Comparison of ENCODE assay signal across 19 cellular contexts in the genomic region with DNA sequence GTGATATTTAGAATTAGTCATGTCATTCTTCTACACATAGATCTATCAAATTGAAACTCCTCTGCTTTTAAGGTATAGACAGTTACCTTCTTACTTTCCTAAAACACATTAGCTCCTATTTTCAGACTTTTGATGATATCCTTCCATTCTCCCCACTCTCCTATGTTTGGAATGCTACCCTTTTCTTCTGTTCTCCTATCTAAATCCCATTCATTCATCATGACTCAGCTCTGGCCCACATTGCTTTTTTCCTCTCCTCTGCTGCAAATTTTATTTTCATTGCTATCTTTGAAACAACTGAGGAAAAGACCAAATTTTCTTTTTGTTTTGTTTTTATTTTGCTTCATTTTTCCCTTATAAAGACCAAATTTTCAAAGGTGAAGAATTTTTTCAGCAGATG.
DNase-seq lines count a peak whose midpoint lies in the region; ATAC-seq and TF ChIP-seq lines count a peak whose summit lies in the region.
"Had no signal": no experiment of that assay in that cellular context is flagged by ENCODE, and none has a peak within 500 bp of the region (broad histone marks: within the 10 kb centered on the region; RNA-seq: fewer than 3 reads in every experiment).

No MANE protein-coding gene starts in this region.

- H3K27ac ChIP-seq in SK-N-MC (peak overlapping the region; percentile 27; the same call in 1 of the 2 replicates), gastrocnemius medialis (peak overlapping the region in 3 of 4 donors; percentile 10 to 40 (median 18))
- H3K27ac ChIP-seq: foreskin keratinocyte had no signal

- peaks cover 0 to 13% of the 10 kb centered on the region in 2 donors for H3K4me1 ChIP-seq in gastrocnemius medialis

- H3K9me3 ChIP-seq in SK-N-MC (ENCODE audit: low read depth, low read length) (no peaks in the 10 kb centered on the region), gastrocnemius medialis (no peaks in the 10 kb centered on the region)
- H3K9me3 ChIP-seq: thoracic aorta had no signal

- no peak for TF ChIP-seq POLR2A in gastrocnemius medialis (IDR thresholded peaks at IDR 0.05)

- peak overlapping the region; percentile 11 for H3K27ac Mint-ChIP-seq in activated T-cell treated with anti-CD3 and anti-CD28 coated beads, Interleukin-2, amount 50 U/mL, for 24 hours
- H3K27ac Mint-ChIP-seq in endothelial cell (ENCODE audit: unreplicated experiment): no peak overlapping the region
- H3K27ac Mint-ChIP-seq: activated T-cell treated with anti-CD3 and anti-CD28 coated beads, Interleukin-2, amount 50 U/mL, for 72 hours; nephron progenitor cell had no signal

- no peaks in the 10 kb centered on the region for H3K9me3 Mint-ChIP-seq in activated T-cell treated with anti-CD3 and anti-CD28 coated beads, Interleukin-2, amount 50 U/mL, for 24 hours
- no peaks in the 10 kb centered on the region for H3K9me3 Mint-ChIP-seq in endothelial cell (ENCODE audit: unreplicated experiment)
- H3K9me3 Mint-ChIP-seq: activated T-cell treated with anti-CD3 and anti-CD28 coated beads, Interleukin-2, amount 50 U/mL, for 72 hours; nephron progenitor cell had no signal

- intact Hi-C loops in gastrocnemius medialis (cut with DNase I; ENCODE audit: low total_unique reads): no loop called here

- H3K4me1 Mint-ChIP-seq in activated T-cell treated with anti-CD3 and anti-CD28 coated beads, Interleukin-2, amount 50 U/mL, for 24 hours (ENCODE audit: low read depth): peaks cover 2% of the 10 kb centered on the region
- peaks cover 11% of the 10 kb centered on the region for H3K4me1 Mint-ChIP-seq in endothelial cell (ENCODE audit: unreplicated experiment)

- H3K4me3 Mint-ChIP-seq in activated T-cell treated with anti-CD3 and anti-CD28 coated beads, Interleukin-2, amount 50 U/mL, for 24 hours: no peak overlapping the region
- peak overlapping the region; percentile 3 for H3K4me3 Mint-ChIP-seq in endothelial cell (ENCODE audit: unreplicated experiment)
- H3K4me3 Mint-ChIP-seq: activated T-cell treated with anti-CD3 and anti-CD28 coated beads, Interleukin-2, amount 50 U/mL, for 72 hours; nephron progenitor cell had no signal

- H3K36me3 ChIP-seq in SK-N-MC (ENCODE audit: insufficient read depth, low read length) (no peaks in the 10 kb centered on the region), gastrocnemius medialis (no peaks in the 10 kb centered on the region)
- H3K36me3 ChIP-seq: thoracic aorta had no signal

- H3K27me3 ChIP-seq in gastrocnemius medialis: no peaks in the 10 kb centered on the region
- H3K27me3 ChIP-seq: foreskin keratinocyte had no signal

- H3K9ac ChIP-seq in SK-N-MC (ENCODE audit: insufficient read length): no peak overlapping the region

- in situ Hi-C loops in gastrocnemius medialis (cut with MboI; ENCODE audit: low sequenced_read_pairs in 4 of 4): loop anchor here in 3 of 4 donors (10.0 to 25.0 kb wide), 3 partner anchors 210 to 422 kb away; a partner anchor contains a TSS

- no peak overlapping the region for H3K4me3 ChIP-seq in SK-N-MC
- H3K4me3 ChIP-seq in gastrocnemius medialis: no peak overlapping the region
- H3K4me3 ChIP-seq: thoracic aorta had no signal

- no peak for ATAC-seq in gastrocnemius medialis
- ATAC-seq: activated T-cell treated with anti-CD3 and anti-CD28 coated beads, Interleukin-2, amount 50 U/mL, for 72 hours; foreskin keratinocyte; Right ventricle myocardium inferior had no signal

- DNase-seq in activated T-cell treated with anti-CD3 and anti-CD28 coated beads, Interleukin-2, amount 50 U/mL, for 24 hours: no peak
- no peak for DNase-seq in activated T-cell treated with anti-CD3 and anti-CD28 coated beads, Interleukin-2, amount 50 U/mL, for 1 hour
- DNase-seq in SK-N-MC (ENCODE audit: low read depth, low spot score) (no peak), endothelial cell (ENCODE audit: low spot score) (no peak), gastrocnemius medialis (no peak), NCI-H748 treated with DMSO at 0.1 percent for 48 hours (lab: John Stamatoyannopoulos, UW) (no peak), NCI-H1048 (lab: John Stamatoyannopoulos, UW) (no peak)
- no peak for DNase-seq in stimulated activated CD4-positive, alpha-beta T cell treated with anti-CD3 and anti-CD28 coated beads, Interleukin-4, amount 100 ng/mL, for 24 hours
- DNase-seq: activated CD4-positive, alpha-beta T cell treated with anti-CD3 and anti-CD28 coated beads, Interleukin-2, amount 50 U/mL, for 1 hour; activated T-cell treated with anti-CD3 and anti-CD28 coated beads, Interleukin-2, amount 50 U/mL, for 72 hours; amygdala; MM.1S; NCI-H2081 treated with DMSO at 0.1 percent for 48 hours; nephron progenitor cell; stimulated activated CD4-positive, alpha-beta T cell treated with anti-CD3 and anti-CD28 coated beads, Interleukin-2, amount 100 ng/mL, for 24 hours; T1000 had no signal

- peaks cover 2% of the 10 kb centered on the region for H3K36me3 Mint-ChIP-seq in activated T-cell treated with anti-CD3 and anti-CD28 coated beads, Interleukin-2, amount 50 U/mL, for 24 hours (ENCODE audit: low read depth)
- H3K36me3 Mint-ChIP-seq in endothelial cell (ENCODE audit: low read depth, unreplicated experiment): peaks cover 16% of the 10 kb centered on the region

- no peaks in the 10 kb centered on the region for H3K27me3 Mint-ChIP-seq in activated T-cell treated with anti-CD3 and anti-CD28 coated beads, Interleukin-2, amount 50 U/mL, for 24 hours
- H3K27me3 Mint-ChIP-seq in endothelial cell (ENCODE audit: unreplicated experiment): peaks cover 2% of the 10 kb centered on the region

- TF ChIP-seq CTCF in endothelial cell (IDR thresholded peaks at IDR 0.05; ENCODE audit: unreplicated experiment) (no peak), gastrocnemius medialis (IDR thresholded peaks at IDR 0.05 in 4 of 5, conservative IDR thresholded peaks at IDR 0.05 in 1 of 5) (no peak)
